In genomic region chr2:181307203-181307991, GRCh38 we compare ENCODE assay signal across 12 cellular contexts.
DNase-seq lines count a peak whose midpoint lies in the region; ATAC-seq and TF ChIP-seq lines count a peak whose summit lies in the region.
"Had no signal": no experiment of that assay in that cellular context is flagged by ENCODE, and none has a peak within 500 bp of the region (broad histone marks: within the 10 kb centered on the region; RNA-seq: fewer than 3 reads in every experiment).

No MANE protein-coding gene starts in this region.

- H3K9me3 Mint-ChIP-seq in activated naive CD4-positive, alpha-beta T cell treated with anti-CD3 and anti-CD28 coated beads, Interleukin-2, amount 50 U/mL, for 72 hours: no peaks in the 10 kb centered on the region

- H3K4me1 ChIP-seq in DOHH2 (ENCODE audit: control insufficient read depth, low read length) (peaks cover 87% of the 10 kb centered on the region), Karpas-422 (ENCODE audit: low read length) (peaks cover 95% of the 10 kb centered on the region), skeletal muscle satellite cell (ENCODE audit: control insufficient read depth, insufficient read depth, low read length) (peaks cover 14% of the 10 kb centered on the region)
- H3K4me1 ChIP-seq: psoas muscle had no signal

- H2AFZ ChIP-seq in Karpas-422 (ENCODE audit: low read length): no peak overlapping the region

- H3K27ac ChIP-seq in DOHH2 (ENCODE audit: low read depth, low read length): peak overlapping the region; percentile 97
- H3K27ac ChIP-seq in Karpas-422 (ENCODE audit: low read length): peak overlapping the region; percentile 99
- H3K27ac ChIP-seq: psoas muscle had no signal

- H3K4me2 ChIP-seq in DOHH2 (ENCODE audit: low read length) (peak overlapping the region; percentile 80), Karpas-422 (ENCODE audit: low read depth, low read length, poor library complexity, severe bottlenecking) (peak overlapping the region; percentile 65), skeletal muscle satellite cell (ENCODE audit: low read length) (peak overlapping the region; percentile 54)

- no peak for TF ChIP-seq CTCF in DOHH2 (IDR thresholded peaks at IDR 0.05; ENCODE audit: low read depth, low read length, poor library complexity, severe bottlenecking)

- peak overlapping the region; percentile 65 for H3K9ac ChIP-seq in Karpas-422 (ENCODE audit: low read length)
- H3K9ac ChIP-seq in skeletal muscle satellite cell (ENCODE audit: low read depth, low read length): no peak overlapping the region

- peak overlapping the region; percentile 67 for H3K4me3 ChIP-seq in DOHH2 (ENCODE audit: low read length)
- peak overlapping the region; percentile 40 for H3K4me3 ChIP-seq in Karpas-422 (ENCODE audit: low read length)
- H3K4me3 ChIP-seq in skeletal muscle satellite cell (ENCODE audit: low read length): no peak overlapping the region
- H3K4me3 ChIP-seq: lung, psoas muscle had no signal

- H3K9me3 ChIP-seq in DOHH2 (ENCODE audit: control insufficient read depth, insufficient read depth, low read length) (no peaks in the 10 kb centered on the region), Karpas-422 (ENCODE audit: low read length) (no peaks in the 10 kb centered on the region), skeletal muscle satellite cell (replicated peaks; ENCODE audit: low read length) (no peaks in the 10 kb centered on the region)
- H3K9me3 ChIP-seq: psoas muscle had no signal

- peak overlapping the region; percentile 96 to 97 for H3K27ac Mint-ChIP-seq in activated naive CD4-positive, alpha-beta T cell treated with anti-CD3 and anti-CD28 coated beads, Interleukin-2, amount 50 U/mL, for 72 hours

- peaks cover 37% of the 10 kb centered on the region for H3F3A ChIP-seq in DOHH2 (ENCODE audit: control insufficient read depth, insufficient read depth)

- H3K27me3 ChIP-seq in DOHH2 (ENCODE audit: control insufficient read depth, low read length) (no peaks in the 10 kb centered on the region), Karpas-422 (ENCODE audit: low read length) (no peaks in the 10 kb centered on the region), skeletal muscle satellite cell (ENCODE audit: control insufficient read depth, insufficient read depth, low read length) (no peaks in the 10 kb centered on the region)

- no peaks in the 10 kb centered on the region for H3K79me2 ChIP-seq in DOHH2 (ENCODE audit: control insufficient read depth, low read length)
- no peaks in the 10 kb centered on the region for H3K79me2 ChIP-seq in Karpas-422 (ENCODE audit: low read length)

- H3K36me3 ChIP-seq in DOHH2 (ENCODE audit: control insufficient read depth, low read length) (peaks cover 3% of the 10 kb centered on the region; the same call in 1 of the 2 replicates), Karpas-422 (ENCODE audit: insufficient read depth, low read length) (no peaks in the 10 kb centered on the region), skeletal muscle satellite cell (ENCODE audit: insufficient read depth, low read length) (no peaks in the 10 kb centered on the region)

- no peaks in the 10 kb centered on the region for H3K36me3 Mint-ChIP-seq in activated naive CD4-positive, alpha-beta T cell treated with anti-CD3 and anti-CD28 coated beads, Interleukin-2, amount 50 U/mL, for 72 hours

- H4K20me1 ChIP-seq in DOHH2 (ENCODE audit: control insufficient read depth, insufficient read depth, low read depth, low read length) (no peaks in the 10 kb centered on the region), Karpas-422 (ENCODE audit: insufficient read depth, low read depth, low read length) (no peaks in the 10 kb centered on the region)

- no peak for ATAC-seq in activated naive CD4-positive, alpha-beta T cell treated with anti-CD3 and anti-CD28 coated beads, Interleukin-2, amount 50 U/mL, for 72 hours
- ATAC-seq: psoas muscle had no signal

- peak; percentile 68 for DNase-seq in Karpas-422
- no peak for DNase-seq in activated naive CD4-positive, alpha-beta T cell treated with anti-CD3 and anti-CD28 coated beads, Interleukin-2, amount 50 U/mL, for 72 hours (ENCODE audit: low spot score in 2 of 2)
- DNase-seq in NCI-H2107 (lab: John Stamatoyannopoulos, UW): no peak
- DNase-seq in cerebellum (ENCODE audit: low spot score): no peak
- DNase-seq in 8988T: no peak
- DNase-seq: HCEC 1CT, head of caudate nucleus, KBM-7, psoas muscle had no signal

- H3K9me2 ChIP-seq in DOHH2 (replicated peaks; ENCODE audit: control insufficient read depth, low read length) (no peaks in the 10 kb centered on the region), Karpas-422 (replicated peaks; ENCODE audit: insufficient read depth, low read length) (no peaks in the 10 kb centered on the region)
